Comparison of ENCODE assay signal across 8 cellular contexts in genomic region chr3:129688310-129688895, GRCh38.
A peak's percentile ranks its signal among the peaks of the same experiment; 100 is the strongest.
DNase-seq lines count a peak whose midpoint lies in the region; ATAC-seq and TF ChIP-seq lines count a peak whose summit lies in the region.

No MANE protein-coding gene starts in this region.

- TF ChIP-seq CTCF in choroid plexus epithelial cell (conservative IDR thresholded peaks at IDR 0.05; ENCODE audit: low read depth, low read length), result peak; percentile 12

- intact Hi-C loops in left colon (cut with DNase I, micrococcal nuclease), result no loop called here

- peak overlapping the region; percentile 54 for H3K4me3 ChIP-seq in choroid plexus epithelial cell (ENCODE audit: low read depth, low read length)

- no peak for ATAC-seq in left colon

- peak; percentile 34 for DNase-seq in NCI-H2029 (lab: John Stamatoyannopoulos, UW)
- peak; percentile 87 for DNase-seq in choroid plexus epithelial cell (ENCODE audit: low read depth)
- DNase-seq in left colon, result peak; percentile 39 to 52
- no peak for DNase-seq in activated T-cell treated with anti-CD3 and anti-CD28 coated beads for 4 hours
- DNase-seq in T-helper 9 cell, result no peak
- DNase-seq in DMS114 treated with DMSO at 0.1 percent for 48 hours (lab: John Stamatoyannopoulos, UW; ENCODE audit: unreplicated experiment), result no peak
- no peak for DNase-seq in HT-29 (ENCODE audit: low spot score)

- H3K27ac ChIP-seq in temporal lobe (ENCODE audit: low read depth, low read length), result peak overlapping the region; percentile 95

Comparison
In these comparisons a context has a peak if more than half of its experiments do, and no peak if none do; other contexts are left out.
1. DNase-seq: peak in NCI-H2029 (single experiment), choroid plexus epithelial cell (single experiment) and left colon (2 of 2); none in activated T-cell treated with anti-CD3 and anti-CD28 coated beads for 4 hours (single experiment), T-helper 9 cell (single experiment), DMS114 treated with DMSO at 0.1 percent for 48 hours (single experiment) and HT-29 (single experiment).